In the genomic region with DNA sequence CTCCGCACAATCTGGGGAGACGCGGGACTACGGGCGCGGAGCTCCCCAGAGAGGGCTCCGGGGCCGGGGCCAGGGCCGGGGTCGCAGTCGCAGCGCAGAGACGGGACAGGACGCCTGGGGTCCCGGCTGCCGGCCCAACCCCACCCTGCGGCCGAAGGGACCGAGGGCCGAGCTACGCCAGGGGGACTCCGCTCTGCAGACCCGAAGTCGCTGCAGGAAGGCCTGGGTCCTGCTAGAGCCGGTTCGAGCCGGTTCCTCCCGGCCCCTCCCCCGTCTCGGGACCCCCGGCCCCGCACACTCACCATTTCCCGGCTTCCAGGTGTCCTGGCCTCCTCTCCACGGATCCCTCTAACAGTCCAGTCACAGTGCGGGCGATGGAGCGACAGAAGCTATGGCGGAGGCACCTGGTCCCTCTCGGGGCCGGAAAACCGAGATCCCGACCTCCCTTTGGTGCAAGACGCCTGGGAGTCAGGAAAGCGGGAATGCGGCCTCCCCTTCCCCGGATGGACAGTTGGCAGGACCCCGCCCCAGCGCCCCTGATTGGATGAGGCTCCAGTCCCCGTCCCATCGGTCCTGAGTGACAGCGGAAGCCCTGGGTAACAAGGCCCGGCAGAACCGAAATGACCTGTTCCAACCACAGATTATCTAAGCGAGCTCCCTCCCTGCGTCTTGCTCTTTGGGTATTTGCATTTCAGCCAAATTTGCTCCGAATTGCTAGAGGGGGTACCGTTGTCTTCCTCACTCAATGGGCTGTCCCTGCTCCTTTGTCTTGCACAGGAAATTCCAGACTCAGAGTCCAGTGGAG, we compare ENCODE assay signal across 8 cellular contexts. TPM values are rescaled to one million over a fixed set of nuclear protein-coding genes. Genes with fewer than 3 reads are reported as not detected.
DNase-seq lines count a peak whose midpoint lies in the region; ATAC-seq and TF ChIP-seq lines count a peak whose summit lies in the region.

A gene (minus strand): TSS at position 481 of the 805 bp plus-strand sequence. CDS start 176 bp downstream, at position 305.

- H3K27me3 ChIP-seq in muscle layer of duodenum (ENCODE audit: low read depth, low read length): no peaks in the 10 kb centered on the region
- no peaks in the 10 kb centered on the region for H3K27me3 ChIP-seq in testis

- intact Hi-C loops in testis (cut with DNase I; ENCODE audit: low total_unique reads): no loop called here

- ATAC-seq in HG02870 (IDR thresholded peaks at IDR 0.05; ENCODE audit: unreplicated experiment): peak; percentile 84

- H3K27ac ChIP-seq in muscle layer of duodenum (ENCODE audit: low read length): peak within 1 kb of the TSS; percentile 63
- H3K27ac ChIP-seq in testis: peak within 1 kb of the TSS; percentile 53 to 77

- H3K4me3 ChIP-seq in muscle layer of duodenum (ENCODE audit: low read depth in 1 of 2, low read length in 2 of 2) (peak within 1 kb of the TSS; percentile 81 to 91), testis (peak within 1 kb of the TSS; percentile 78 to 79)

- no peak for TF ChIP-seq CTCF in testis (IDR thresholded peaks at IDR 0.05)

- DNase-seq in activated CD4-positive, alpha-beta T cell treated with anti-CD3 and anti-CD28 coated beads for 48 hours: peak; percentile 65
- no peak for DNase-seq in activated CD4-positive, alpha-beta T cell treated with anti-CD3 and anti-CD28 coated beads, Interleukin-2, amount 50 U/mL, for 1 hour
- DNase-seq in NCI-H345 (lab: John Stamatoyannopoulos, UW) (peak; percentile 67), fibroblast of peridontal ligament (ENCODE audit: extremely low read depth) (peak; percentile 81), testis (peak; percentile 95)
- peak; percentile 29 for DNase-seq in activated T-cell treated with anti-CD3 and anti-CD28 coated beads, Interleukin-2, amount 50 U/mL, for 1 hour

- TF ChIP-seq POLR2A in testis (IDR thresholded peaks at IDR 0.05): no peak

- 0 to 2% methylated on average over 7 to 56 of the region's 57 CpGs for WGBS in testis, 2 donors

- peaks cover 0 to 11% of the 10 kb centered on the region in 2 donors for H3K4me1 ChIP-seq in muscle layer of duodenum (ENCODE audit: control insufficient read depth in 1 of 2, insufficient read depth in 2 of 2, low read length in 2 of 2)
- H3K4me1 ChIP-seq in testis: peaks cover 11% of the 10 kb centered on the region

- H3K9me3 ChIP-seq in muscle layer of duodenum (ENCODE audit: control insufficient read depth in 1 of 2, low read length in 2 of 2) (no peaks in the 10 kb centered on the region), testis (no peaks in the 10 kb centered on the region)

- H3K36me3 ChIP-seq in muscle layer of duodenum (ENCODE audit: control insufficient read depth in 1 of 2, insufficient read depth in 2 of 2, low read length in 2 of 2) (no peaks in the 10 kb centered on the region), testis (ENCODE audit: low read depth, missing control alignments) (no peaks in the 10 kb centered on the region)

RNA-seq across cellular contexts. Expression of the gene that starts here (rescaled TPM):
- total RNA-seq in testis: 1 to 10 TPM; 6.5 to 8.2 TPM
- polyA plus RNA-seq in testis (ENCODE audit: insufficient read depth, low read depth, low replicate concordance): 1.4 TPM
